Comparison of ENCODE assay signal across 17 cellular contexts in genomic region chr17:74215332-74215727, GRCh38. TPM values are rescaled to one million over a fixed set of nuclear protein-coding genes. Genes with fewer than 3 reads are reported as not detected.
DNase-seq lines count a peak whose midpoint lies in the region; ATAC-seq and TF ChIP-seq lines count a peak whose summit lies in the region.
"Had no signal": no experiment of that assay in that cellular context is flagged by ENCODE, and none has a peak within 500 bp of the region (broad histone marks: within the 10 kb centered on the region; RNA-seq: fewer than 3 reads in every experiment).

No MANE protein-coding gene starts in this region.

- H3K36me3 Mint-ChIP-seq in T-helper 2 cell treated with Interferon-gamma antibody and Interleukin-4, amounts not matched to agents 5 μg/mL and 100 μg/mL, for 36 hours (ENCODE audit: low read depth), result peaks cover 21% of the 10 kb centered on the region
- H3K36me3 Mint-ChIP-seq in activated T-helper 17 cell treated with anti-CD3 and anti-CD28 coated beads, Interleukin-2, amount 50 U/mL, for 72 hours (ENCODE audit: low read depth), result peaks cover 28% of the 10 kb centered on the region
- peaks cover 22 to 49% of the 10 kb centered on the region in 2 donors for H3K36me3 Mint-ChIP-seq in CD14-positive monocyte

- H3K4me3 Mint-ChIP-seq in T-helper 2 cell treated with Interferon-gamma antibody and Interleukin-4, amounts not matched to agents 5 μg/mL and 100 μg/mL, for 36 hours, result peak overlapping the region; percentile 12
- peak overlapping the region; percentile 97 for H3K4me3 Mint-ChIP-seq in activated T-helper 17 cell treated with anti-CD3 and anti-CD28 coated beads, Interleukin-2, amount 50 U/mL, for 72 hours
- H3K4me3 Mint-ChIP-seq in CD14-positive monocyte, result peak overlapping the region in 1 of 2 donors; percentile 99

- H3K27ac Mint-ChIP-seq in T-helper 2 cell treated with Interferon-gamma antibody and Interleukin-4, amounts not matched to agents 5 μg/mL and 100 μg/mL, for 36 hours, result no peak overlapping the region
- no peak overlapping the region for H3K27ac Mint-ChIP-seq in activated T-helper 17 cell treated with anti-CD3 and anti-CD28 coated beads, Interleukin-2, amount 50 U/mL, for 72 hours
- no peak overlapping the region for H3K27ac Mint-ChIP-seq in CD14-positive monocyte

- intact Hi-C loops in heart right ventricle (cut with DNase I), result loop anchor here in 8 of 10 donors (1.0 to 10.0 kb wide), 8 partner anchors 19 to 239 kb away; partner anchors contain the start of gene BTBD17 (in 1 of the 8)
- intact Hi-C loops in psoas muscle (cut with DNase I), result loop anchor here in 1 of 2 donors (10.0 kb wide), 2 partner anchors 149 to 239 kb away; partner anchors contain the start of genes BTBD17 and GPR142
- intact Hi-C loops in CD14-positive monocyte (cut with micrococcal nuclease), result no loop called here

- peaks cover 22 to 71% (median 65%) of the 10 kb centered on the region in 9 donors for H3K4me1 ChIP-seq in heart right ventricle
- H3K4me1 ChIP-seq in psoas muscle, result peaks cover 33% of the 10 kb centered on the region

- H3K27me3 ChIP-seq in heart right ventricle (no peaks in the 10 kb centered on the region), psoas muscle (ENCODE audit: insufficient read depth in 3 of 3, low read length in 2 of 3) (no peaks in the 10 kb centered on the region)

- no peak for TF ChIP-seq CTCF in heart right ventricle (IDR thresholded peaks at IDR 0.05)
- no peak for TF ChIP-seq CTCF in psoas muscle (IDR thresholded peaks at IDR 0.05)
- no peak for TF ChIP-seq CTCF in CD14-positive monocyte (IDR thresholded peaks at IDR 0.05)

- 33 to 40% methylated on average over 6 of the region's 6 CpGs for WGBS in heart right ventricle, 2 donors
- 9 to 23% (median 20%) methylated on average over 6 of the region's 6 CpGs for WGBS in psoas muscle, 3 donors

- peaks cover 24% of the 10 kb centered on the region for H3K4me1 Mint-ChIP-seq in T-helper 2 cell treated with Interferon-gamma antibody and Interleukin-4, amounts not matched to agents 5 μg/mL and 100 μg/mL, for 36 hours (ENCODE audit: low read depth)
- H3K4me1 Mint-ChIP-seq in activated T-helper 17 cell treated with anti-CD3 and anti-CD28 coated beads, Interleukin-2, amount 50 U/mL, for 72 hours, result peaks cover 17% of the 10 kb centered on the region
- peaks cover 77% of the 10 kb centered on the region for H3K4me1 Mint-ChIP-seq in CD14-positive monocyte

- no peak for DNase-seq in T-helper 2 cell treated with Interferon-gamma antibody and Interleukin-4, amounts not matched to agents 5 μg/mL and 100 μg/mL, for 36 hours (ENCODE audit: low spot score)
- no peak for DNase-seq in T-helper 2 cell
- peak; percentile 40 to 56 for DNase-seq in heart right ventricle
- peak; percentile 37 to 85 for DNase-seq in psoas muscle
- no peak for DNase-seq in CD14-positive monocyte (ENCODE audit: low spot score)
- no peak for DNase-seq in cerebellum (ENCODE audit: low spot score)
- DNase-seq: activated CD8-positive, alpha-beta memory T cell treated with anti-CD3 and anti-CD28 coated beads for 24 hours; Karpas-422; NCI-H1436 treated with DMSO at 0.1 percent for 48 hours; NCI-H345; stomach had no signal

- H3K27ac ChIP-seq in heart right ventricle, result peak overlapping the region in 9 of 10 donors; percentile 67 to 93 (median 88)
- H3K27ac ChIP-seq in psoas muscle, result peak overlapping the region; percentile 96
- H3K27ac ChIP-seq: 22Rv1 had no signal

- H3K9me3 ChIP-seq in heart right ventricle (no peaks in the 10 kb centered on the region), psoas muscle (no peaks in the 10 kb centered on the region)
- H3K9me3 ChIP-seq: stomach had no signal

- peaks cover 3% of the 10 kb centered on the region for H3K27me3 Mint-ChIP-seq in T-helper 2 cell treated with Interferon-gamma antibody and Interleukin-4, amounts not matched to agents 5 μg/mL and 100 μg/mL, for 36 hours (ENCODE audit: low read depth)
- H3K27me3 Mint-ChIP-seq in activated T-helper 17 cell treated with anti-CD3 and anti-CD28 coated beads, Interleukin-2, amount 50 U/mL, for 72 hours, result no peaks in the 10 kb centered on the region
- peaks cover 0 to 2% (median 0%) of the 10 kb centered on the region in 3 donors for H3K27me3 Mint-ChIP-seq in CD14-positive monocyte (ENCODE audit: low read depth in 3 of 3)

- H3K9me3 Mint-ChIP-seq in T-helper 2 cell treated with Interferon-gamma antibody and Interleukin-4, amounts not matched to agents 5 μg/mL and 100 μg/mL, for 36 hours, result no peaks in the 10 kb centered on the region
- no peaks in the 10 kb centered on the region for H3K9me3 Mint-ChIP-seq in activated T-helper 17 cell treated with anti-CD3 and anti-CD28 coated beads, Interleukin-2, amount 50 U/mL, for 72 hours
- H3K9me3 Mint-ChIP-seq in CD14-positive monocyte, result no peaks in the 10 kb centered on the region

- H3K4me3 ChIP-seq in heart right ventricle (peak overlapping the region in 9 of 10 donors; percentile 46 to 72 (median 65)), psoas muscle (peak overlapping the region; percentile 60)

- H3K36me3 ChIP-seq in heart right ventricle (peaks cover 0 to 11% (median 0%) of the 10 kb centered on the region in 9 donors), psoas muscle (ENCODE audit: insufficient read depth in 1 of 2, low read depth in 1 of 2) (peaks cover 0 to 4% of the 10 kb centered on the region in 2 donors)

- ATAC-seq in activated T-helper 17 cell treated with anti-CD3 and anti-CD28 coated beads, Interleukin-2, amount 50 U/mL, for 72 hours (replicated peaks), result no peak
- ATAC-seq in heart right ventricle (peak; percentile 12 to 67 (median 44)), psoas muscle (peak; percentile 57 to 69 (median 62)), GM21381 (IDR thresholded peaks at IDR 0.05; ENCODE audit: unreplicated experiment) (no peak)

RNA-seq across cellular contexts. Expression of gene TTYH2, which starts 2.0 kb away (rescaled TPM):
- 10 to 100 TPM in 1 of 2 donors, 1 to 10 TPM in 1; 2.6 to 13.9 TPM for total RNA-seq in activated T-helper 17 cell treated with anti-CD3 and anti-CD28 coated beads, Interleukin-2, amount 50 U/mL, for 72 hours
- total RNA-seq in heart right ventricle (10 to 100 TPM; 20.9 to 36.3 (median 26.1) TPM), psoas muscle (10 to 100 TPM in 1 of 4 donors, 1 to 10 TPM in 3; 5.1 to 16.4 (median 7.7) TPM), cerebellum (14.4 TPM)
- polyA plus RNA-seq in heart right ventricle (10 to 100 TPM in 1 of 2 donors, 1 to 10 TPM in 1; 8.6 to 20.6 TPM), psoas muscle (1 to 10 TPM in 2 of 3 donors, under 1 TPM in 1; 0.89 to 5.1 (median 2.9) TPM), CD14-positive monocyte (10 to 100 TPM; 12.3 to 18.7 TPM)

RNA-seq across cellular contexts. Expression of gene RPL38, which starts 11.9 kb away (rescaled TPM):
- total RNA-seq in activated T-helper 17 cell treated with anti-CD3 and anti-CD28 coated beads, Interleukin-2, amount 50 U/mL, for 72 hours, result 1,000 to 10,000 TPM; 1,259 to 1,366 TPM
- total RNA-seq in heart right ventricle (100 to 1,000 TPM; 661 to 847 (median 735) TPM), psoas muscle (1,000 to 10,000 TPM; 1,032 to 1,360 (median 1,076) TPM), cerebellum (1,165 TPM)
- polyA plus RNA-seq in heart right ventricle (1,000 to 10,000 TPM; 1,527 to 2,186 TPM), psoas muscle (1,000 to 10,000 TPM; 1,779 to 1,956 (median 1,791) TPM), CD14-positive monocyte (1,000 to 10,000 TPM in 1 of 2 donors, 100 to 1,000 TPM in 1; 919 to 1,070 TPM)

RNA-seq across cellular contexts. Expression of gene DNAI2, which starts 58.7 kb away (rescaled TPM):
- 1 to 10 TPM in 1 of 2 donors, under 1 TPM in 1; 0.19 to 1.6 TPM for total RNA-seq in activated T-helper 17 cell treated with anti-CD3 and anti-CD28 coated beads, Interleukin-2, amount 50 U/mL, for 72 hours
- under 1 TPM in 1 of 10 donors, not detected in 9; 0.16 TPM for total RNA-seq in heart right ventricle
- polyA plus RNA-seq in heart right ventricle, result not detected
- total RNA-seq in psoas muscle, result not detected
- not detected for polyA plus RNA-seq in psoas muscle
- polyA plus RNA-seq in CD14-positive monocyte, result not detected
- total RNA-seq in cerebellum, result 0.45 TPM
- total RNA-seq: bronchial epithelial cell, fibroblast of villous mesenchyme, osteocyte, stomach had no signal
- polyA plus RNA-seq: stomach had no signal

Comparison
In these comparisons a context has a peak if more than half of its experiments do, and no peak if none do; other contexts are left out.
1. DNase-seq: peak in heart right ventricle (2 of 2) and psoas muscle (2 of 2); none in T-helper 2 cell treated with Interferon-gamma antibody and Interleukin-4, amounts not matched to agents 5 μg/mL and 100 μg/mL, for 36 hours (single experiment), T-helper 2 cell (0 of 5), CD14-positive monocyte (single experiment) and cerebellum (single experiment).
2. ATAC-seq: peak in heart right ventricle (8 of 8) and psoas muscle (4 of 4); none in activated T-helper 17 cell treated with anti-CD3 and anti-CD28 coated beads, Interleukin-2, amount 50 U/mL, for 72 hours (single experiment) and GM21381 (single experiment).
3. intact Hi-C loops: an anchor here in heart right ventricle (1.0 to 10.0 kb wide); none called in CD14-positive monocyte.